ENCODE assay signal across 19 cellular contexts in the genomic region with DNA sequence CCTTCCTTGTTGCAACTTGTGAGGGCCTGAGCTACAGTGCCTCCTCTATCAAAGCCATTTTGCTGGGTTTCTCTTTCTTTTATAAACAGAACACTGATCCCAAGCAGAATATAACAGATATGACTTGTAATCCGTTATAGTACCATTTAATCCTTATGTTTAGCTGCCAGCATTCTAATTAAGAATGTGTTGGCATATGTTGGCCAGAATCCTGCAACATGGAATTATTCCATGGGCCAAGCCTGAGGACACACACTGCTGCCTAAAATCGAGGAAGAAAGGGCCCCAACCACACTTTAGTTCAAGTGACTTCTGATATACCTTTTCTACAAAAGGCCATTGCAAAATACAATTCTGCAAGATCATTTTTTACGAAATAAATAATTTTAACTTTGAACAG. TPM values are rescaled to one million over a fixed set of nuclear protein-coding genes. Genes with fewer than 3 reads are reported as not detected.
DNase-seq lines count a peak whose midpoint lies in the region; ATAC-seq and TF ChIP-seq lines count a peak whose summit lies in the region.
"Had no signal": no experiment of that assay in that cellular context is flagged by ENCODE, and none has a peak within 500 bp of the region (broad histone marks: within the 10 kb centered on the region; RNA-seq: fewer than 3 reads in every experiment).

No MANE protein-coding gene starts in this region.

- H2AK9ac ChIP-seq in IMR-90 (replicated peaks; ENCODE audit: low read depth, low read length, poor library complexity): no peak overlapping the region

- BruUV-seq in IMR-90 (replicated peaks; lab: Mats Ljungman, UMichigan): no TSS peak

- peaks cover 15% of the 10 kb centered on the region for H3K4me1 ChIP-seq in IMR-90 (ENCODE audit: control insufficient read depth, insufficient read depth, low read length)
- H3K4me1 ChIP-seq in SJSA1 (replicated peaks): peaks cover 50% of the 10 kb centered on the region
- H3K4me1 ChIP-seq in psoas muscle: peaks cover 33% of the 10 kb centered on the region
- peaks cover 11 to 15% (median 13%) of the 10 kb centered on the region in 4 donors for H3K4me1 ChIP-seq in esophagus muscularis mucosa

- H3K18ac ChIP-seq in IMR-90 (ENCODE audit: low read depth, low read length): peak overlapping the region; percentile 94; the same call in 1 of the 2 replicates

- CTCF ChIA-PET in IMR-90 (lab: Yijun Ruan, JAX): no interaction called here

- TF ChIP-seq POLR2A in IMR-90 (IDR thresholded peaks at IDR 0.05; ENCODE audit: low read depth, low read length) (no peak), esophagus muscularis mucosa (IDR thresholded peaks at IDR 0.05; ENCODE audit: low read depth) (no peak)

- no peak for TF ChIP-seq EP300 in esophagus muscularis mucosa (IDR thresholded peaks at IDR 0.05)

- H3K14ac ChIP-seq in IMR-90 (replicated peaks; ENCODE audit: low read depth, low read length): peak overlapping the region; percentile 50

- intact Hi-C loops in IMR-90 (cut with micrococcal nuclease) (loop anchor here (5.0 kb wide), 1 partner anchor 187 kb away; no protein-coding TSS in a partner anchor), left ventricle myocardium superior (cut with micrococcal nuclease) (no loop called here), psoas muscle (cut with DNase I) (loop anchor here in 1 of 2 donors (5.0 kb wide), 1 partner anchor 112 kb away; no protein-coding TSS in a partner anchor), esophagus muscularis mucosa (cut with DNase I) (no loop called here)

- H2AK5ac ChIP-seq in IMR-90 (ENCODE audit: low read depth, low read length): peak overlapping the region; percentile 77

- H2BK20ac ChIP-seq in IMR-90 (ENCODE audit: low read depth, low read length): peak overlapping the region; percentile 78; the same call in 1 of the 2 replicates

- no peaks in the 10 kb centered on the region for H3K79me1 ChIP-seq in IMR-90 (ENCODE audit: low read depth in 1 of 2, low read length in 2 of 2)

- H3K9ac ChIP-seq in IMR-90 (ENCODE audit: low read depth, low read length): no peak overlapping the region
- H3K9ac ChIP-seq: BLaER1 treated with 17β-estradiol and CSF1 and Interleukin-3, amounts not matched to agents 10 nM and 100 nM; SK-N-SH had no signal

- DNase-seq in IMR-90 (no peak), SJSA1 (ENCODE audit: low read depth in 1 of 2, low spot score in 2 of 2) (no peak), left ventricle myocardium superior (no peak), psoas muscle (no peak), hypothalamus (lab: John Stamatoyannopoulos, UW) (no peak), D341Med (ENCODE audit: low spot score) (no peak), esophagus muscularis mucosa (ENCODE audit: extremely low spot score) (no peak)
- DNase-seq: CD8-positive, alpha-beta T cell; EL; GF-D8; MV-4-11; NCI-H1105 treated with DMSO at 0.1 percent for 48 hours; NCI-H2029 treated with DMSO at 0.1 percent for 48 hours; NCI-H226; NCI-H524 treated with DMSO at 0.1 percent for 48 hours; NCI-H82; SHP77; SK-N-SH had no signal

- no peak overlapping the region for H2BK5ac ChIP-seq in IMR-90 (ENCODE audit: low read depth, low read length, poor library complexity, severe bottlenecking)

- in situ Hi-C loops in IMR-90 (cut with MboI; ENCODE audit: low sequenced_read_pairs): loop anchor here (25.0 kb wide), 2 partner anchors 113 to 338 kb away; no protein-coding TSS in a partner anchor

- H4K91ac ChIP-seq in IMR-90 (ENCODE audit: insufficient read depth, low read depth, low read length): peak overlapping the region; percentile 86

- H2BK120ac ChIP-seq in IMR-90 (ENCODE audit: low read depth, low read length): peak overlapping the region; percentile 68

- H3K9me3 ChIP-seq in IMR-90 (ENCODE audit: control insufficient read depth, insufficient read depth, low read length) (no peaks in the 10 kb centered on the region), SJSA1 (replicated peaks) (no peaks in the 10 kb centered on the region), psoas muscle (no peaks in the 10 kb centered on the region), esophagus muscularis mucosa (no peaks in the 10 kb centered on the region)
- H3K9me3 ChIP-seq: BLaER1 treated with 17β-estradiol and CSF1 and Interleukin-3, amounts not matched to agents 10 nM and 100 nM; SK-N-SH had no signal

- no peak overlapping the region for H3K27ac ChIP-seq in IMR-90 (ENCODE audit: insufficient read depth, low read length)
- peak overlapping the region; percentile 51 for H3K27ac ChIP-seq in SJSA1
- H3K27ac ChIP-seq in psoas muscle: peak overlapping the region; percentile 18
- no peak overlapping the region for H3K27ac ChIP-seq in esophagus muscularis mucosa (replicated peaks in 1 of 4)
- H3K27ac ChIP-seq: BLaER1 treated with 17β-estradiol and CSF1 and Interleukin-3, amounts not matched to agents 10 nM and 100 nM had no signal

- H3K23ac ChIP-seq in IMR-90 (ENCODE audit: low read depth, low read length): no peak overlapping the region; the same call in 1 of the 2 replicates

- POLR2A ChIA-PET in IMR-90 (lab: Charles Lee; ENCODE audit: unreplicated experiment): no interaction called here

- H4K20me1 ChIP-seq in IMR-90 (ENCODE audit: insufficient read depth, low read length): no peaks in the 10 kb centered on the region
- H4K20me1 ChIP-seq: BLaER1 treated with 17β-estradiol and CSF1 and Interleukin-3, amounts not matched to agents 10 nM and 100 nM had no signal

- H4K8ac ChIP-seq in IMR-90 (ENCODE audit: low read depth in 2 of 2, low read length in 2 of 2): peak overlapping the region in 1 of 2 experiments; percentile 70; a peak in 1 of 4 replicates

- dilution Hi-C loops in IMR-90 (cut with HindIII; ENCODE audit: low sequenced_read_pairs, unreplicated experiment): no loop called here

- H3K4me3 ChIP-seq in IMR-90 (ENCODE audit: insufficient read depth, low read depth, low read length): no peak overlapping the region
- H3K4me3 ChIP-seq in SJSA1: no peak overlapping the region
- H3K4me3 ChIP-seq in psoas muscle: no peak overlapping the region
- no peak overlapping the region for H3K4me3 ChIP-seq in esophagus muscularis mucosa
- H3K4me3 ChIP-seq: BLaER1 treated with 17β-estradiol and CSF1 and Interleukin-3, amounts not matched to agents 10 nM and 100 nM had no signal

- H2BK15ac ChIP-seq in IMR-90 (ENCODE audit: low read depth, low read length): peak overlapping the region; percentile 85; the same call in 1 of the 3 replicates

- no peak overlapping the region for H2AFZ ChIP-seq in IMR-90 (replicated peaks; ENCODE audit: low read length, poor library complexity)

- no CpG with 5 or more reads among the region's 3 CpGs for WGBS in IMR-90 (ENCODE audit: extremely low coverage in 2 of 2, insufficient read length in 1 of 2), 2 experiments
- WGBS in psoas muscle, 3 donors: 43 to 46% (median 46%) methylated on average over 3 of the region's 3 CpGs
- 71% methylated on average over 3 of the region's 3 CpGs for WGBS in esophagus muscularis mucosa

- H3K4ac ChIP-seq in IMR-90 (ENCODE audit: low read depth, low read length): peak overlapping the region; percentile 65

- ATAC-seq in IMR-90 (ENCODE audit: low read depth): no peak
- ATAC-seq in left ventricle myocardium superior: peak; percentile 69
- peak in 1 of 4 donors; percentile 32 for ATAC-seq in psoas muscle
- ATAC-seq: CD8-positive, alpha-beta T cell had no signal

- peaks cover 13% of the 10 kb centered on the region for H3K9me1 ChIP-seq in IMR-90 (ENCODE audit: insufficient read depth, low read length)

- no peak overlapping the region for H3K4me2 ChIP-seq in IMR-90 (ENCODE audit: low read depth, low read length)
- H3K4me2 ChIP-seq: SK-N-SH had no signal

- peak overlapping the region; percentile 74; the same call in 1 of the 2 replicates for H4K5ac ChIP-seq in IMR-90 (ENCODE audit: low read depth, low read length)

- H3K27me3 ChIP-seq in IMR-90 (ENCODE audit: control insufficient read depth, insufficient read depth, low read length) (no peaks in the 10 kb centered on the region), SJSA1 (replicated peaks) (no peaks in the 10 kb centered on the region), psoas muscle (ENCODE audit: insufficient read depth in 3 of 3, low read length in 2 of 3) (no peaks in the 10 kb centered on the region), esophagus muscularis mucosa (no peaks in the 10 kb centered on the region)
- H3K27me3 ChIP-seq: BLaER1 treated with 17β-estradiol and CSF1 and Interleukin-3, amounts not matched to agents 10 nM and 100 nM had no signal

- TF ChIP-seq CTCF in IMR-90 (conservative IDR thresholded peaks at IDR 0.05; ENCODE audit: low read depth, low read length) (no peak), psoas muscle (IDR thresholded peaks at IDR 0.05) (no peak), esophagus muscularis mucosa (IDR thresholded peaks at IDR 0.05) (no peak)

- no peak overlapping the region for H3K56ac ChIP-seq in IMR-90 (ENCODE audit: extremely low read depth, insufficient read depth, low read length)

- H3K36me3 ChIP-seq in IMR-90 (ENCODE audit: control insufficient read depth, insufficient read depth, low read length): no peaks in the 10 kb centered on the region
- no peaks in the 10 kb centered on the region for H3K36me3 ChIP-seq in SJSA1
- H3K36me3 ChIP-seq in psoas muscle (ENCODE audit: insufficient read depth in 1 of 2, low read depth in 1 of 2): no peaks in the 10 kb centered on the region
- H3K36me3 ChIP-seq in esophagus muscularis mucosa: no peaks in the 10 kb centered on the region
- H3K36me3 ChIP-seq: BLaER1 treated with 17β-estradiol and CSF1 and Interleukin-3, amounts not matched to agents 10 nM and 100 nM had no signal

- no peak for TF ChIP-seq RAD21 in IMR-90 (IDR thresholded peaks at IDR 0.05; ENCODE audit: low read length)

TF ChIP-seq in IMR-90, 13 proteins besides CTCF, POLR2A, EP300 and RAD21 (continues in another document):
- TF ChIP-seq MAFK (IDR thresholded peaks at IDR 0.05; ENCODE audit: low read depth, low read length) (no peak), FOS (IDR thresholded peaks at IDR 0.05; ENCODE audit: low read depth, low read length) (no peak)

RNA-seq across cellular contexts. Expression of gene PALLD, which starts 28.0 kb away (rescaled TPM):
- total RNA-seq in IMR-90 (2012; rRNA removed): 91.9 and 112 TPM in 2 replicates
- 71.0 and 91.0 TPM in 2 replicates for polyA plus RNA-seq in IMR-90 (2012; rRNA removed)
- polyA plus RNA-seq in IMR-90 (2012; cell fraction: cytosol; rRNA removed): 44.9 and 48.4 TPM in 2 replicates
- polyA plus RNA-seq in IMR-90 (2012; cell fraction: nucleus; rRNA removed; ENCODE audit: low replicate concordance): 75.8 and 98.2 TPM in 2 replicates
- total RNA-seq in SJSA1 (2014; rRNA removed; shearing (Covaris generic)): 99.8 and 118 TPM in 2 replicates
- total RNA-seq in left ventricle myocardium superior: 998 TPM
- total RNA-seq in psoas muscle: 100 to 1,000 TPM; 168 to 245 (median 201) TPM
- 100 to 1,000 TPM in 1 of 3 donors, 10 to 100 TPM in 2; 19.2 to 108 (median 89.9) TPM for polyA plus RNA-seq in psoas muscle
- 1,000 to 10,000 TPM; 1,903 to 3,507 (median 2,130) TPM for total RNA-seq in esophagus muscularis mucosa
- total RNA-seq: CD8-positive, alpha-beta T cell had no signal

RNA-seq across cellular contexts. Expression of gene DDX60L, which starts 44.6 kb away (rescaled TPM):
- total RNA-seq in IMR-90 (2012; rRNA removed) (9.5 and 11.9 TPM in 2 replicates), left ventricle myocardium superior (9.7 TPM), psoas muscle (1 to 10 TPM; 3.9 to 4.9 (median 4.3) TPM), esophagus muscularis mucosa (10 to 100 TPM in 1 of 4 donors, 1 to 10 TPM in 3; 6.5 to 11.1 (median 9.1) TPM)
- polyA plus RNA-seq in IMR-90 (2012; rRNA removed) (4.3 and 6.4 TPM in 2 replicates), psoas muscle (1 to 10 TPM in 2 of 3 donors, under 1 TPM in 1; 0.61 to 2.7 (median 2.3) TPM)
- 1.1 and 2.7 TPM in 2 replicates for polyA plus RNA-seq in IMR-90 (2012; cell fraction: cytosol; rRNA removed)
- 2.2 and 26.7 TPM in 2 replicates for polyA plus RNA-seq in IMR-90 (2012; cell fraction: nucleus; rRNA removed; ENCODE audit: low replicate concordance)
- 24.8 and 26.8 TPM in 2 replicates for total RNA-seq in SJSA1 (2014; rRNA removed; shearing (Covaris generic))

Comparison
In these comparisons a context has a peak if more than half of its experiments do, and no peak if none do; other contexts are left out.
1. H3K27ac ChIP-seq: peak in SJSA1 (single experiment) and psoas muscle (single experiment); none in IMR-90 (single experiment) and esophagus muscularis mucosa (0 of 4).